Comparison of ENCODE assay signal across 8 cellular contexts in genomic region chr17:81870978-81871386, GRCh38. TPM values are rescaled to one million over a fixed set of nuclear protein-coding genes. Genes with fewer than 3 reads are reported as not detected.
DNase-seq lines count a peak whose midpoint lies in the region; ATAC-seq and TF ChIP-seq lines count a peak whose summit lies in the region.

ARHGDIA (minus strand) TSS chr17:81871337; CDS start chr17:81869930, 1,407 bp downstream.

- peak within 1 kb of the TSS; percentile 86 to 94 (median 89) for H3K4me3 Mint-ChIP-seq in CD8-positive, alpha-beta memory T cell

- no peaks in the 10 kb centered on the region for H3K27me3 ChIP-seq in CD8-positive, alpha-beta memory T cell (ENCODE audit: insufficient read depth, low read length, poor library complexity, severe bottlenecking)
- no peaks in the 10 kb centered on the region for H3K27me3 ChIP-seq in OCI-LY1 (ENCODE audit: insufficient read depth, low read length)
- no peaks in the 10 kb centered on the region for H3K27me3 ChIP-seq in endocrine pancreas (ENCODE audit: control insufficient read depth, insufficient read depth, low read length)
- no peaks in the 10 kb centered on the region for H3K27me3 ChIP-seq in muscle layer of duodenum (ENCODE audit: low read depth, low read length)

- H3K79me2 ChIP-seq in OCI-LY1 (ENCODE audit: insufficient read depth, low read length) = peaks cover 5% of the 10 kb centered on the region; the same call in 1 of the 2 replicates

- TF ChIP-seq CTCF in OCI-LY1 (IDR thresholded peaks at IDR 0.05; ENCODE audit: low read length) = no peak

- H3K4me3 ChIP-seq in CD8-positive, alpha-beta memory T cell (ENCODE audit: low read length) = peak within 1 kb of the TSS; percentile 90
- H3K4me3 ChIP-seq in OCI-LY1 (ENCODE audit: low read depth, low read length, poor library complexity, severe bottlenecking) (peak within 1 kb of the TSS; percentile 98), endocrine pancreas (ENCODE audit: control insufficient read depth, insufficient read depth, low read length) (no peak within 1 kb of the TSS), muscle layer of duodenum (ENCODE audit: low read depth in 1 of 2, low read length in 2 of 2) (peak within 1 kb of the TSS; percentile 75 to 88)

- H2AFZ ChIP-seq in OCI-LY1 (ENCODE audit: low read length) = no peak within 1 kb of the TSS

- POLR2A ChIA-PET in CD8-positive, alpha-beta memory T cell (lab: Charles Lee) = interaction anchor here (0.5 to 3.1 kb wide), 6 partner anchors 10 to 168 kb away, joined by 4 to 32 read pairs (median 6); partner anchors contain the start of genes MAFG, MRPL12 and P4HB

- CTCF ChIA-PET in CD8-positive, alpha-beta memory T cell (lab: Charles Lee) = interaction anchor here (1.5 kb wide), 1 partner anchor 88 kb away, joined by 3 read pairs; no protein-coding TSS in a partner anchor

- peak within 1 kb of the TSS; percentile 93 to 99 (median 96) for H3K27ac Mint-ChIP-seq in CD8-positive, alpha-beta memory T cell

- H3K27ac ChIP-seq in CD8-positive, alpha-beta memory T cell (ENCODE audit: low read depth, low read length) = peak within 1 kb of the TSS; percentile 98
- H3K27ac ChIP-seq in OCI-LY1 (ENCODE audit: low read depth, low read length, poor library complexity, severe bottlenecking) (peak within 1 kb of the TSS; percentile 88), muscle layer of duodenum (ENCODE audit: low read length) (peak within 1 kb of the TSS; percentile 95)

- H3K36me3 Mint-ChIP-seq in CD8-positive, alpha-beta memory T cell = peaks cover 0 to 32% (median 2%) of the 10 kb centered on the region in 3 donors

- H3K9me3 ChIP-seq in CD8-positive, alpha-beta memory T cell (ENCODE audit: low read length) = no peaks in the 10 kb centered on the region
- H3K9me3 ChIP-seq in OCI-LY1 (ENCODE audit: low read length) (no peaks in the 10 kb centered on the region), endocrine pancreas (ENCODE audit: control insufficient read depth, low read length) (no peaks in the 10 kb centered on the region), muscle layer of duodenum (ENCODE audit: control insufficient read depth in 1 of 2, low read length in 2 of 2) (no peaks in the 10 kb centered on the region)

- H3K36me3 ChIP-seq in CD8-positive, alpha-beta memory T cell (ENCODE audit: insufficient read depth, low read length) = peaks cover 21% of the 10 kb centered on the region
- H3K36me3 ChIP-seq in OCI-LY1 (ENCODE audit: insufficient read depth, low read length) (peaks cover 39% of the 10 kb centered on the region), endocrine pancreas (ENCODE audit: control insufficient read depth, insufficient read depth, low read length) (peaks cover 4% of the 10 kb centered on the region), muscle layer of duodenum (ENCODE audit: control insufficient read depth in 1 of 2, insufficient read depth in 2 of 2, low read length in 2 of 2) (peaks cover 0 to 16% of the 10 kb centered on the region in 2 donors)

- H3K4me1 Mint-ChIP-seq in CD8-positive, alpha-beta memory T cell = peaks cover 23 to 53% (median 25%) of the 10 kb centered on the region in 3 donors

- no peaks in the 10 kb centered on the region for H3F3A ChIP-seq in OCI-LY1 (ENCODE audit: insufficient read depth, low read length)

- no peaks in the 10 kb centered on the region for H3K9me2 ChIP-seq in OCI-LY1 (ENCODE audit: low read depth, low read length)

- H3K9ac ChIP-seq in OCI-LY1 (ENCODE audit: low read length) (peak within 1 kb of the TSS; percentile 98), endocrine pancreas (ENCODE audit: control insufficient read depth, insufficient read depth, low read length) (peak within 1 kb of the TSS; percentile 93)

- H4K20me1 ChIP-seq in OCI-LY1 (ENCODE audit: insufficient read depth, low read length) = no peaks in the 10 kb centered on the region

- H3K4me2 ChIP-seq in OCI-LY1 (ENCODE audit: low read length) = peak within 1 kb of the TSS; percentile 86

- no peak for DNase-seq in CD8-positive, alpha-beta memory T cell
- no peak for DNase-seq in NCI-H128 (lab: John Stamatoyannopoulos, UW; ENCODE audit: unreplicated experiment)
- no peak for DNase-seq in NCI-H2196 treated with DMSO at 0.1 percent for 48 hours (lab: John Stamatoyannopoulos, UW; ENCODE audit: unreplicated experiment)
- DNase-seq in cortex of kidney (lab: John Stamatoyannopoulos, UW) = no peak

- no peaks in the 10 kb centered on the region for H3K9me3 Mint-ChIP-seq in CD8-positive, alpha-beta memory T cell

- peak; percentile 51 for ATAC-seq in GM21786 (IDR thresholded peaks at IDR 0.05; ENCODE audit: unreplicated experiment)

- H3K27me3 Mint-ChIP-seq in CD8-positive, alpha-beta memory T cell = peaks cover 0 to 3% of the 10 kb centered on the region in 2 donors

- peaks cover 48% of the 10 kb centered on the region for H3K4me1 ChIP-seq in CD8-positive, alpha-beta memory T cell (ENCODE audit: insufficient read depth, low read length)
- H3K4me1 ChIP-seq in OCI-LY1 (ENCODE audit: insufficient read depth, low read length, severe bottlenecking) = peaks cover 66% of the 10 kb centered on the region
- H3K4me1 ChIP-seq in endocrine pancreas (ENCODE audit: control insufficient read depth, insufficient read depth, low read length) = no peaks in the 10 kb centered on the region
- peaks cover 0 to 52% of the 10 kb centered on the region in 2 donors for H3K4me1 ChIP-seq in muscle layer of duodenum (ENCODE audit: control insufficient read depth in 1 of 2, insufficient read depth in 2 of 2, low read length in 2 of 2)

RNA-seq across cellular contexts. Expression of gene ARHGDIA, which starts in this region (rescaled TPM):
- total RNA-seq in CD8-positive, alpha-beta memory T cell = 100 to 1,000 TPM; 662 to 677 TPM
- polyA plus RNA-seq in CD8-positive, alpha-beta memory T cell = 237 TPM
